ENCODE assay signal across 8 cellular contexts in genomic region chr9:122159026-122159924, GRCh38. TPM values are rescaled to one million over a fixed set of nuclear protein-coding genes. Genes with fewer than 3 reads are reported as not detected.
DNase-seq lines count a peak whose midpoint lies in the region; ATAC-seq and TF ChIP-seq lines count a peak whose summit lies in the region.

Gene MORN5 (plus strand): TSS chr9:122159908. CDS start chr9:122159973, 65 bp downstream.
Gene NDUFA8 (minus strand): TSS chr9:122159779. CDS start chr9:122159677, 102 bp downstream.

- CTCF ChIA-PET in CD4-positive, alpha-beta T cell (lab: Charles Lee) = interaction anchor here (0.9 to 2.0 kb wide), 2 partner anchors 60 kb away, joined by 3 to 7 read pairs; no protein-coding TSS in a partner anchor

- peaks cover 45% of the 10 kb centered on the region for H3K4me1 Mint-ChIP-seq in CD4-positive, alpha-beta T cell (ENCODE audit: low read depth)

- peaks cover 17% of the 10 kb centered on the region for H3K27me3 Mint-ChIP-seq in CD4-positive, alpha-beta T cell

- H3K27me3 ChIP-seq in CD4-positive, alpha-beta T cell (ENCODE audit: control insufficient read depth, insufficient read depth, low read length) = no peaks in the 10 kb centered on the region
- no peaks in the 10 kb centered on the region for H3K27me3 ChIP-seq in dorsolateral prefrontal cortex
- no peaks in the 10 kb centered on the region for H3K27me3 ChIP-seq in liver (ENCODE audit: control insufficient read depth in 4 of 4, insufficient read depth in 4 of 4, low read length in 3 of 4)

- no peak for TF ChIP-seq RAD21 in liver (IDR thresholded peaks at IDR 0.05)

- intact Hi-C loops in CD4-positive, alpha-beta T cell (cut with DNase I, micrococcal nuclease) = loop anchor here (1.0 to 5.0 kb wide), 3 partner anchors 62 to 106 kb away; partner anchors contain the start of genes MRRF (in 2 of the 2) and RBM18 (in 2 of the 2)
- intact Hi-C loops in dorsolateral prefrontal cortex (cut with DNase I) = loop anchor here in 1 of 2 donors (1.0 to 5.0 kb wide), 2 partner anchors 33 to 103 kb away; partner anchors contain the start of genes MRRF and RBM18

- peak within 1 kb of the TSS; percentile 93 for H3K4me3 Mint-ChIP-seq in CD4-positive, alpha-beta T cell

- POLR2A ChIA-PET in CD4-positive, alpha-beta T cell (lab: Charles Lee) = interaction anchor here (0.6 to 1.0 kb wide), 5 partner anchors 67 to 782 kb away, joined by 3 to 5 read pairs (median 3); partner anchors contain the start of genes MRRF, RABGAP1 and RBM18

- peaks cover 6% of the 10 kb centered on the region for H3K9me3 Mint-ChIP-seq in CD4-positive, alpha-beta T cell

- peak; percentile 93 to 97 (median 95) for DNase-seq in CD4-positive, alpha-beta T cell
- DNase-seq in NCI-H774 (lab: John Stamatoyannopoulos, UW) (peak; percentile 97), dorsolateral prefrontal cortex (peak; percentile 81 to 95 (median 91))
- DNase-seq in activated CD4-positive, alpha-beta T cell treated with anti-CD3 and anti-CD28 coated beads, Interleukin-2, amount 50 U/mL, for 48 hours = peak; percentile 96
- DNase-seq in stimulated activated CD4-positive, alpha-beta T cell treated with anti-CD3 and anti-CD28 coated beads, Interleukin-4, amount 100 ng/mL, for 1 hour = peak; percentile 96

- H3K36me3 Mint-ChIP-seq in CD4-positive, alpha-beta T cell (ENCODE audit: low read depth) = peaks cover 15% of the 10 kb centered on the region

- H3K4me3 ChIP-seq in dorsolateral prefrontal cortex (peak within 1 kb of the TSS; percentile 49 to 100 (median 96)), liver (ENCODE audit: low read depth in 1 of 3, low read length in 3 of 3) (peak within 1 kb of the TSS; percentile 85 to 92 (median 91))

- peak; percentile 95 for ATAC-seq in CD4-positive, alpha-beta T cell (ENCODE audit: poor library complexity)
- ATAC-seq in GM19438 (IDR thresholded peaks at IDR 0.05; ENCODE audit: low read depth, unreplicated experiment) = peak; percentile 96
- ATAC-seq in HG03571 (IDR thresholded peaks at IDR 0.05; ENCODE audit: unreplicated experiment) = peak; percentile 96

- no peak for TF ChIP-seq CTCF in CD4-positive, alpha-beta T cell (IDR thresholded peaks at IDR 0.05)
- TF ChIP-seq CTCF in dorsolateral prefrontal cortex (IDR thresholded peaks at IDR 0.05 in 54 of 56, conservative IDR thresholded peaks at IDR 0.05 in 2 of 56; ENCODE audit: low read depth in 1 of 56, partially characterized antibody in 56 of 56) (peak in 33 of 56 donors; percentile 6 to 54 (median 31)), liver (IDR thresholded peaks at IDR 0.05; ENCODE audit: low read depth, low read length, missing input control) (peak; percentile 27)

- peak within 1 kb of the TSS; percentile 86 to 90 for H3K9ac ChIP-seq in liver (ENCODE audit: low read depth in 1 of 2, low read length in 2 of 2)

- peak within 1 kb of the TSS; percentile 73 for H3K27ac ChIP-seq in CD4-positive, alpha-beta T cell (ENCODE audit: low read depth, low read length)
- H3K27ac ChIP-seq in dorsolateral prefrontal cortex = peak within 1 kb of the TSS in 55 of 59 donors; percentile 30 to 97 (median 87)
- H3K27ac ChIP-seq in liver (ENCODE audit: low read depth in 1 of 2, low read length in 2 of 2) = peak within 1 kb of the TSS; percentile 39 to 82

- peaks cover 0 to 2% (median 0%) of the 10 kb centered on the region in 4 donors for H3K36me3 ChIP-seq in liver (ENCODE audit: control insufficient read depth in 4 of 4, insufficient read depth in 3 of 4, low read depth in 1 of 4, low read length in 3 of 4)

- H3K4me1 ChIP-seq in liver (ENCODE audit: control insufficient read depth in 4 of 4, insufficient read depth in 4 of 4, low read length in 3 of 4) = peaks cover 0 to 18% (median 17%) of the 10 kb centered on the region in 4 donors

- H3K27ac Mint-ChIP-seq in CD4-positive, alpha-beta T cell = peak within 1 kb of the TSS; percentile 88

- peaks cover 6% of the 10 kb centered on the region for H3K9me3 ChIP-seq in CD4-positive, alpha-beta T cell (ENCODE audit: control insufficient read depth, low read length)
- H3K9me3 ChIP-seq in liver (ENCODE audit: control insufficient read depth in 4 of 4, low read length in 3 of 4) = peaks cover 1 to 7% (median 3%) of the 10 kb centered on the region in 4 donors

- under 1% methylated on average over 56 of the region's 56 CpGs for WGBS in liver

TF ChIP-seq in liver, 16 proteins besides CTCF, POLR2A, EP300 and RAD21:
- TF ChIP-seq EGR1 (IDR thresholded peaks at IDR 0.05; ENCODE audit: low read depth in 2 of 2) (peak in 1 of 2 donors; percentile 7), REST (IDR thresholded peaks at IDR 0.05) (peak; percentile 13), YY1 (IDR thresholded peaks at IDR 0.05) (peak; percentile 44), JUND (IDR thresholded peaks at IDR 0.05) (no peak), SP1 (IDR thresholded peaks at IDR 0.05) (peak; percentile 23), HNF4G (IDR thresholded peaks at IDR 0.05) (no peak), RXRA (IDR thresholded peaks at IDR 0.05) (peak in 1 of 2 donors; percentile 6), MAX (IDR thresholded peaks at IDR 0.05) (no peak), NR2F2 (IDR thresholded peaks at IDR 0.05) (no peak)
TF ChIP-seq in liver: peak in this region for 5.

RNA-seq across cellular contexts. Expression of gene MORN5, which starts in this region (rescaled TPM):
- total RNA-seq in CD4-positive, alpha-beta T cell = not detected
- total RNA-seq in dorsolateral prefrontal cortex = 1 to 10 TPM in 113 of 120 experiments, under 1 TPM in 3, not detected in 4; 0.79 to 8.3 (median 3.3) TPM
- total RNA-seq in liver = not detected
- not detected for polyA plus RNA-seq in liver

RNA-seq across cellular contexts. Expression of gene NDUFA8, which starts in this region (rescaled TPM):
- 1 to 10 TPM; 4.5 to 5.0 TPM for total RNA-seq in CD4-positive, alpha-beta T cell
- total RNA-seq in dorsolateral prefrontal cortex (100 to 1,000 TPM in 34 of 120 experiments, 10 to 100 TPM in 86; 50.3 to 125 (median 89.3) TPM), liver (10 to 100 TPM; 24.9 to 29.3 TPM)
- 10 to 100 TPM; 48.3 to 51.9 TPM for polyA plus RNA-seq in liver

Comparison
In these comparisons a context has a peak if more than half of its experiments do, and no peak if none do; other contexts are left out.
1. Peak in every context shown above with its lines: DNase-seq, ATAC-seq, H3K4me3 ChIP-seq and H3K27ac ChIP-seq.
2. RNA of gene NDUFA8 (total RNA-seq): 50.3 to 125 TPM in dorsolateral prefrontal cortex and 24.9 to 29.3 TPM in liver; 4.5 to 5.0 TPM in CD4-positive, alpha-beta T cell; every median in the first group is over 4 times any median in the second.